9 cellular contexts compared by ENCODE assay signal in genomic region chr16:2471653-2472487, GRCh38. TPM values are rescaled to one million over a fixed set of nuclear protein-coding genes. Genes with fewer than 3 reads are reported as not detected.
DNase-seq lines count a peak whose midpoint lies in the region; ATAC-seq and TF ChIP-seq lines count a peak whose summit lies in the region.
"Had no signal": no experiment of that assay in that cellular context is flagged by ENCODE, and none has a peak within 500 bp of the region (broad histone marks: within the 10 kb centered on the region; RNA-seq: fewer than 3 reads in every experiment).

No MANE protein-coding gene starts in this region.

- H3K79me2 ChIP-seq in fibroblast of lung (ENCODE audit: control insufficient read depth, insufficient read depth, low read length), result peaks cover 3% of the 10 kb centered on the region

- no peak for TF ChIP-seq CTCF in Peyer's patch (IDR thresholded peaks at IDR 0.05)
- no peak for TF ChIP-seq CTCF in fibroblast of lung (conservative IDR thresholded peaks at IDR 0.05 in 1 of 2, IDR thresholded peaks at IDR 0.05 in 1 of 2; ENCODE audit: low read depth in 1 of 2, low read length in 2 of 2)
- TF ChIP-seq CTCF in psoas muscle (IDR thresholded peaks at IDR 0.05), result no peak

- intact Hi-C loops in psoas muscle (cut with DNase I), result no loop called here

- peak overlapping the region; percentile 25 for H3K4me2 ChIP-seq in fibroblast of lung (ENCODE audit: extremely low read depth, insufficient read depth, low read length)

- H3K9ac ChIP-seq in fibroblast of lung (ENCODE audit: insufficient read depth, low read length), result no peak overlapping the region

- H3K4me1 ChIP-seq in Peyer's patch, result peaks cover 0 to 68% (median 36%) of the 10 kb centered on the region in 4 donors
- H3K4me1 ChIP-seq in fibroblast of lung (ENCODE audit: control insufficient read depth, extremely low read depth, insufficient read depth, low read length), result peaks cover 18% of the 10 kb centered on the region
- peaks cover 36% of the 10 kb centered on the region for H3K4me1 ChIP-seq in psoas muscle

- DNase-seq in DMS 273 (lab: John Stamatoyannopoulos, UW; ENCODE audit: unreplicated experiment) (peak; percentile 78), DMS 273 treated with DMSO at 0.1 percent for 48 hours (lab: John Stamatoyannopoulos, UW) (no peak), Peyer's patch (no peak), fibroblast of lung (ENCODE audit: low read depth in 2 of 2) (no peak), psoas muscle (no peak), NCI-H2196 treated with DMSO at 0.1 percent for 48 hours (lab: John Stamatoyannopoulos, UW; ENCODE audit: unreplicated experiment) (no peak)

- no peaks in the 10 kb centered on the region for H3K9me3 ChIP-seq in Peyer's patch
- no peaks in the 10 kb centered on the region for H3K9me3 ChIP-seq in fibroblast of lung (ENCODE audit: control insufficient read depth, insufficient read depth, low read depth, low read length)
- no peaks in the 10 kb centered on the region for H3K9me3 ChIP-seq in psoas muscle

- no peaks in the 10 kb centered on the region for H4K20me1 ChIP-seq in fibroblast of lung (ENCODE audit: control insufficient read depth, extremely low read depth, insufficient read depth, low read length)

- no peak for ATAC-seq in psoas muscle
- no peak for ATAC-seq in HG02840 (IDR thresholded peaks at IDR 0.05; ENCODE audit: low FRiP score, unreplicated experiment)
- no peak for ATAC-seq in HG02610 (IDR thresholded peaks at IDR 0.05; ENCODE audit: unreplicated experiment)

- no peak overlapping the region for H2AFZ ChIP-seq in fibroblast of lung (ENCODE audit: low read length)

- WGBS in psoas muscle, 3 donors, result 27 to 47% (median 34%) methylated on average over 36 to 61 of the region's 61 CpGs

- H3K36me3 ChIP-seq in Peyer's patch (no peaks in the 10 kb centered on the region), fibroblast of lung (ENCODE audit: control insufficient read depth, insufficient read depth, low read length) (no peaks in the 10 kb centered on the region), psoas muscle (ENCODE audit: insufficient read depth in 1 of 2, low read depth in 1 of 2) (no peaks in the 10 kb centered on the region)

- peak overlapping the region in 3 of 4 donors; percentile 21 to 30 (median 26) for H3K4me3 ChIP-seq in Peyer's patch
- peak overlapping the region in 1 of 4 experiments; percentile 44 for H3K4me3 ChIP-seq in fibroblast of lung (replicated peaks in 1 of 4; ENCODE audit: control extremely low read depth in 1 of 4, insufficient read depth in 1 of 4, low read depth in 3 of 4, low read length in 4 of 4)
- H3K4me3 ChIP-seq in psoas muscle, result peak overlapping the region; percentile 51

- H3K27me3 ChIP-seq in Peyer's patch, result peaks cover 0 to 37% of the 10 kb centered on the region in 2 donors
- H3K27me3 ChIP-seq in fibroblast of lung (ENCODE audit: control insufficient read depth, insufficient read depth, low read length), result no peaks in the 10 kb centered on the region
- H3K27me3 ChIP-seq in psoas muscle (ENCODE audit: insufficient read depth in 3 of 3, low read length in 2 of 3), result peaks cover 0 to 42% (median 3%) of the 10 kb centered on the region in 3 donors

- H3K27ac ChIP-seq in Peyer's patch (no peak overlapping the region), fibroblast of lung (ENCODE audit: insufficient read depth, low read length) (no peak overlapping the region), psoas muscle (no peak overlapping the region)

- TF ChIP-seq POLR2A in Peyer's patch (IDR thresholded peaks at IDR 0.05), result no peak

RNA-seq across cellular contexts. Expression of gene NTN3, which starts 0.8 kb away (rescaled TPM):
- total RNA-seq in Peyer's patch, result not detected
- 1.3 and 2.1 TPM in 2 replicates for total RNA-seq in fibroblast of lung
- 0.08 TPM in 2 replicates for polyA plus RNA-seq in fibroblast of lung
- 0.10 and 0.33 TPM in 2 replicates for polyA plus RNA-seq in fibroblast of lung (2012)
- polyA minus RNA-seq in fibroblast of lung (ENCODE audit: low replicate concordance), result 0.22 and 0.35 TPM in 2 replicates
- total RNA-seq in psoas muscle, result under 1 TPM in 3 of 4 donors, not detected in 1; 0.13 to 0.20 (median 0.14) TPM
- polyA plus RNA-seq in psoas muscle, result under 1 TPM in 1 of 3 donors, not detected in 2; 0.01 TPM
- total RNA-seq: subcutaneous adipose tissue had no signal

RNA-seq across cellular contexts. Expression of gene TBC1D24, which starts 3.1 kb away (rescaled TPM):
- total RNA-seq in Peyer's patch, result 10 to 100 TPM in 3 of 4 donors, 1 to 10 TPM in 1; 5.6 to 16.2 (median 13.6) TPM
- 8.5 and 10.9 TPM in 2 replicates for total RNA-seq in fibroblast of lung
- 6.3 and 6.7 TPM in 2 replicates for polyA plus RNA-seq in fibroblast of lung
- polyA plus RNA-seq in fibroblast of lung (2012), result 7.5 and 8.3 TPM in 2 replicates
- 14.7 and 21.0 TPM in 2 replicates for polyA minus RNA-seq in fibroblast of lung (ENCODE audit: low replicate concordance)
- total RNA-seq in psoas muscle, result 1 to 10 TPM; 6.0 to 8.9 (median 6.5) TPM
- polyA plus RNA-seq in psoas muscle, result 1 to 10 TPM; 3.2 to 5.4 (median 4.8) TPM

RNA-seq across cellular contexts. Expression of gene TEDC2, which starts 12.0 kb away (rescaled TPM):
- 10 to 100 TPM in 1 of 4 donors, 1 to 10 TPM in 3; 1.4 to 13.2 (median 3.7) TPM for total RNA-seq in Peyer's patch
- 1.0 and 1.7 TPM in 2 replicates for total RNA-seq in fibroblast of lung
- polyA plus RNA-seq in fibroblast of lung, result 1.2 and 2.7 TPM in 2 replicates
- 1.8 and 7.0 TPM in 2 replicates for polyA plus RNA-seq in fibroblast of lung (2012)
- polyA minus RNA-seq in fibroblast of lung (ENCODE audit: low replicate concordance), result 0.59 and 4.3 TPM in 2 replicates
- total RNA-seq in psoas muscle, result 1 to 10 TPM in 1 of 4 donors, under 1 TPM in 3; 0.25 to 1.1 (median 0.47) TPM
- 1 to 10 TPM in 2 of 3 donors, under 1 TPM in 1; 0.34 to 3.0 (median 1.2) TPM for polyA plus RNA-seq in psoas muscle

RNA-seq across cellular contexts. Expression of gene ATP6V0C, which starts 41.9 kb away (rescaled TPM):
- total RNA-seq in Peyer's patch (100 to 1,000 TPM in 2 of 4 donors, 10 to 100 TPM in 2; 27.2 to 116 (median 101) TPM), fibroblast of lung (5.1 and 11.2 TPM in 2 replicates), psoas muscle (100 to 1,000 TPM; 116 to 193 (median 182) TPM)
- polyA plus RNA-seq in fibroblast of lung (43.0 and 53.9 TPM in 2 replicates), psoas muscle (100 to 1,000 TPM; 165 to 241 (median 174) TPM)
- polyA plus RNA-seq in fibroblast of lung (2012), result 209 and 298 TPM in 2 replicates
- polyA minus RNA-seq in fibroblast of lung (ENCODE audit: low replicate concordance), result 97.9 and 117 TPM in 2 replicates

RNA-seq across cellular contexts. Expression of gene CCNF, which starts 42.6 kb away (rescaled TPM):
- total RNA-seq in Peyer's patch, result 10 to 100 TPM in 1 of 4 donors, 1 to 10 TPM in 3; 4.7 to 19.8 (median 6.9) TPM
- total RNA-seq in fibroblast of lung, result 3.6 and 7.3 TPM in 2 replicates
- 3.8 and 11.8 TPM in 2 replicates for polyA plus RNA-seq in fibroblast of lung
- 4.6 and 13.0 TPM in 2 replicates for polyA plus RNA-seq in fibroblast of lung (2012)
- 23.7 and 68.8 TPM in 2 replicates for polyA minus RNA-seq in fibroblast of lung (ENCODE audit: low replicate concordance)
- total RNA-seq in psoas muscle, result 1 to 10 TPM; 1.2 to 1.8 (median 1.7) TPM
- 1 to 10 TPM; 1.1 to 2.3 (median 1.7) TPM for polyA plus RNA-seq in psoas muscle
